8 cellular contexts compared by ENCODE assay signal in the genomic region with DNA sequence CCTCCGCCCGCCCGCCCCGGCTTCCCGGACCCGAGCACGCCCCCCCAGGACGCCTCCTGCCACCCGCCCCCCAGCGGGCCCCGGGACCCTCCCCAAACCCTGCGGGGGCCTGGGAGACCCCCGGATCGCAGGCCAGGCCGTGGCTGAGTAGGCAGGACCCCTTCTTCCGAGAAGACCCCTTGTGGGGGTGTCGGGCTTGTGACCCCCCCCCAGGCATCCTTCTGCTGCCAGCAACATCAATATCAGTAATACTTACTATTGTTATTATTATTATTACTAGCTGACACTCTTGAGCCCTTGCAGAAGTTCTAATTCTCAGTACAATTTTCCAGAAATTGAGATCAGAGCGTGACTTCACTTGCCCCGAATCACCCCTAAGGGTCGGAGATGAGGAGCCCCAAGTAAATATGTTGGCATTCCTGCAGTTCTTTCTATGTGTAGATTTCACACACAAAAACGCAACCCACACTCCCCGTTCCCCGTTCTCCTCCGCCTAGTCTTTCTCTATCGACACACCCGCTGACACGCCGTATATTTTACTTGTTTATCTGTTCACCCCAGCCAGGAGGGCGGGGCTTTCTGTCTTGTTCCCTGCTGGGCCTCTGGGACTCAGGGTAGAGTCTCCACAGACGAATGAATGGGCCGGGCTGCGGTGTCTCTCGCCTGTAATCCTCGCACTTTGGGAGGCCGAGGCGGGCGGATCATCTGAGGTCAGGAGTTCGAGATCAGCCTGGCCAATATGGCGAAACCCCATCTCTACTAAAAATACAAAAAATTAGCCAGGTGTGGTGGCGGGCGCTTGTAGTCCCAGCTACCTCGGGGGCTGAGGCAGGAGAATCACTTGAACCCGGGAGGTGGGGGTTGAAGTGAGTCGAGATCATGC. TPM values are rescaled to one million over a fixed set of nuclear protein-coding genes. Genes with fewer than 3 reads are reported as not detected.
DNase-seq lines count a peak whose midpoint lies in the region; TF ChIP-seq lines count a peak whose summit lies in the region.

No MANE protein-coding gene starts in this region.

- no peaks in the 10 kb centered on the region for H3K27me3 ChIP-seq in AG04450 (ENCODE audit: control insufficient read depth, insufficient read depth, low read length)
- peaks cover 54% of the 10 kb centered on the region for H3K27me3 ChIP-seq in HUES6 (ENCODE audit: control insufficient read depth, insufficient read depth, low read length)
- peaks cover 6% of the 10 kb centered on the region for H3K27me3 ChIP-seq in osteoblast (ENCODE audit: insufficient read depth, low read length)
- H3K27me3 ChIP-seq in uterus = no peaks in the 10 kb centered on the region

- peak overlapping the region; percentile 40 for H3K4me3 ChIP-seq in AG04450 (ENCODE audit: low read depth, low read length)
- peak overlapping the region; percentile 59 for H3K4me3 ChIP-seq in HUES6 (ENCODE audit: low read depth, low read length)
- H3K4me3 ChIP-seq in OCI-LY7 (ENCODE audit: low read depth, low read length, poor library complexity, severe bottlenecking) = peak overlapping the region; percentile 47
- peak overlapping the region; percentile 47 for H3K4me3 ChIP-seq in fibroblast of villous mesenchyme (ENCODE audit: low read depth, low read length)
- H3K4me3 ChIP-seq in osteoblast (ENCODE audit: insufficient read depth, low read length) = peak overlapping the region; percentile 38
- H3K4me3 ChIP-seq in uterus = peak overlapping the region; percentile 31 to 62

- BruUV-seq in OCI-LY7 (replicated peaks; lab: Mats Ljungman, UMichigan) = no TSS peak

- DNase-seq in AG04450 (ENCODE audit: low read depth, low spot score) (peak; percentile 23), OCI-LY7 (ENCODE audit: low spot score) (peak; percentile 46), fibroblast of villous mesenchyme (ENCODE audit: low read depth) (peak; percentile 93), osteoblast (ENCODE audit: insufficient read length, low spot score, missing footprints) (peak; percentile 96), uterus (peak; percentile 91 to 98), NCI-H1105 (lab: John Stamatoyannopoulos, UW) (no peak)
- DNase-seq in activated T-helper 9 cell treated with anti-CD3 and anti-CD28 coated beads, Interleukin-2, amount 50 U/mL, for 16 hours (ENCODE audit: low read depth) = peak; percentile 46

- H4K20me1 ChIP-seq in OCI-LY7 (ENCODE audit: insufficient read depth, low read length) = no peaks in the 10 kb centered on the region
- no peaks in the 10 kb centered on the region for H4K20me1 ChIP-seq in osteoblast (ENCODE audit: insufficient read depth, low read length)

- no peaks in the 10 kb centered on the region for H3K9me2 ChIP-seq in OCI-LY7 (ENCODE audit: insufficient read depth, low read length)

- intact Hi-C loops in OCI-LY7 (cut with micrococcal nuclease; ENCODE audit: unreplicated experiment) = no loop called here
- intact Hi-C loops in uterus (cut with DNase I; ENCODE audit: low total_unique reads) = no loop called here

- H3K36me3 ChIP-seq in HUES6 (ENCODE audit: control insufficient read depth, insufficient read depth, low read length) = no peaks in the 10 kb centered on the region
- H3K36me3 ChIP-seq in OCI-LY7 (ENCODE audit: insufficient read depth, low read length) = peaks cover 6% of the 10 kb centered on the region
- H3K36me3 ChIP-seq in osteoblast (ENCODE audit: insufficient read depth, low read length) = no peaks in the 10 kb centered on the region
- no peaks in the 10 kb centered on the region for H3K36me3 ChIP-seq in uterus

- peak; percentile 51 to 65 for TF ChIP-seq POLR2A in uterus (IDR thresholded peaks at IDR 0.05)

- CTCF ChIA-PET in AG04450 (lab: Charles Lee) = no interaction called here
- CTCF ChIA-PET in OCI-LY7 (lab: Charles Lee; ENCODE audit: unreplicated experiment) = no interaction called here

- no peaks in the 10 kb centered on the region for H3K79me2 ChIP-seq in OCI-LY7 (ENCODE audit: insufficient read depth, low read depth, low read length)
- no peaks in the 10 kb centered on the region for H3K79me2 ChIP-seq in osteoblast (ENCODE audit: insufficient read depth, low read length)

- TF ChIP-seq CTCF in AG04450 (IDR thresholded peaks at IDR 0.05; ENCODE audit: low read depth, low read length) = no peak
- TF ChIP-seq CTCF in OCI-LY7 (conservative IDR thresholded peaks at IDR 0.05; ENCODE audit: low read length) = no peak
- TF ChIP-seq CTCF in fibroblast of villous mesenchyme (IDR thresholded peaks at IDR 0.05; ENCODE audit: insufficient read depth, low read depth, low read length) = no peak
- no peak for TF ChIP-seq CTCF in osteoblast (IDR thresholded peaks at IDR 0.05; ENCODE audit: extremely low read depth, low read depth, low read length)
- TF ChIP-seq CTCF in uterus (IDR thresholded peaks at IDR 0.05) = no peak

- H3K4me2 ChIP-seq in OCI-LY7 (ENCODE audit: low read length) (peak overlapping the region; percentile 50), osteoblast (ENCODE audit: insufficient read depth, low read length) (peak overlapping the region; percentile 69)

- POLR2A ChIA-PET in AG04450 (lab: Yijun Ruan, JAX) (no interaction called here), OCI-LY7 (lab: Charles Lee) (interaction anchor here (0.6 kb wide), 1 partner anchor 12 kb away, joined by 3 read pairs; no protein-coding TSS in a partner anchor)

- H3K4me1 ChIP-seq in HUES6 (ENCODE audit: control insufficient read depth, insufficient read depth, low read length) (peaks cover 11% of the 10 kb centered on the region), OCI-LY7 (ENCODE audit: insufficient read depth, low read length, poor library complexity, severe bottlenecking) (peaks cover 11% of the 10 kb centered on the region), osteoblast (ENCODE audit: insufficient read depth, low read length) (no peaks in the 10 kb centered on the region), uterus (peaks cover 0 to 5% of the 10 kb centered on the region in 2 donors)

- no peak overlapping the region for H3K27ac ChIP-seq in AG04450 (ENCODE audit: low read depth, low read length)
- H3K27ac ChIP-seq in HUES6 (ENCODE audit: low read depth, low read length) = no peak overlapping the region
- H3K27ac ChIP-seq in OCI-LY7 (ENCODE audit: low read depth, low read length, poor library complexity, severe bottlenecking) = no peak overlapping the region
- no peak overlapping the region for H3K27ac ChIP-seq in osteoblast (ENCODE audit: low read depth, low read length)
- H3K27ac ChIP-seq in uterus = peak overlapping the region; percentile 95 to 99

- H3K9me3 ChIP-seq in AG04450 (ENCODE audit: control insufficient read depth, insufficient read depth, low read length) = peaks cover 4% of the 10 kb centered on the region; the same call in 1 of the 2 replicates
- H3K9me3 ChIP-seq in HUES6 (ENCODE audit: control insufficient read depth, insufficient read depth, low read depth, low read length) = no peaks in the 10 kb centered on the region
- H3K9me3 ChIP-seq in OCI-LY7 (ENCODE audit: low read length) = no peaks in the 10 kb centered on the region
- H3K9me3 ChIP-seq in osteoblast (ENCODE audit: low read depth, low read length) = no peaks in the 10 kb centered on the region
- no peaks in the 10 kb centered on the region for H3K9me3 ChIP-seq in uterus

- no peak overlapping the region for H3K9ac ChIP-seq in HUES6 (ENCODE audit: low read length)

- H2AFZ ChIP-seq in OCI-LY7 (ENCODE audit: low read length) (peak overlapping the region; percentile 53; the same call in 1 of the 2 replicates), osteoblast (ENCODE audit: low read length) (peak overlapping the region; percentile 66)

RNA-seq across cellular contexts. Expression of a gene that starts 14.7 kb away (rescaled TPM):
- 317 and 392 TPM in 2 replicates for polyA plus RNA-seq in AG04450 (2011; rRNA removed)
- polyA minus RNA-seq in AG04450 (2011; rRNA and poly(A)+ RNA removed) = 348 and 444 TPM in 2 replicates
- 424 and 448 TPM in 2 replicates for total RNA-seq in OCI-LY7 (2014; rRNA removed; shearing (Covaris generic))
- total RNA-seq in OCI-LY7 (2022) = 376 and 463 TPM in 2 replicates
- 289 and 301 TPM in 2 replicates for total RNA-seq in fibroblast of villous mesenchyme
- 209 and 211 TPM in 2 replicates for total RNA-seq in osteoblast
- total RNA-seq in uterus = 100 to 1,000 TPM in 3 of 4 donors, 10 to 100 TPM in 1; 86.1 to 644 (median 429) TPM

RNA-seq across cellular contexts. Expression of a gene that starts 18.5 kb away (rescaled TPM):
- polyA plus RNA-seq in AG04450 (2011; rRNA removed) = 0.47 and 0.82 TPM in 2 replicates
- 0.30 and 0.60 TPM in 2 replicates for polyA minus RNA-seq in AG04450 (2011; rRNA and poly(A)+ RNA removed)
- 1.6 and 1.7 TPM in 2 replicates for total RNA-seq in OCI-LY7 (2014; rRNA removed; shearing (Covaris generic))
- total RNA-seq in OCI-LY7 (2022) (1.1 and 1.2 TPM in 2 replicates), fibroblast of villous mesenchyme (0.32 and 1.7 TPM in 2 replicates), osteoblast (2.4 and 5.1 TPM in 2 replicates), uterus (100 to 1,000 TPM in 1 of 4 donors, 10 to 100 TPM in 3; 24.9 to 102 (median 62.3) TPM)

RNA-seq across cellular contexts. Expression of a gene that starts 46.6 kb away (rescaled TPM):
- 8.9 and 17.2 TPM in 2 replicates for polyA plus RNA-seq in AG04450 (2011; rRNA removed)
- 15.2 and 22.2 TPM in 2 replicates for polyA minus RNA-seq in AG04450 (2011; rRNA and poly(A)+ RNA removed)
- total RNA-seq in OCI-LY7 (2014; rRNA removed; shearing (Covaris generic)) = 12.9 and 13.4 TPM in 2 replicates
- total RNA-seq in OCI-LY7 (2022) (10.1 and 14.3 TPM in 2 replicates), fibroblast of villous mesenchyme (80.7 and 87.3 TPM in 2 replicates), osteoblast (73.7 and 74.2 TPM in 2 replicates), uterus (10 to 100 TPM in 3 of 4 donors, 1 to 10 TPM in 1; 8.5 to 71.8 (median 27.7) TPM)

Comparison
In these comparisons a context has a peak if more than half of its experiments do, and no peak if none do; other contexts are left out.
1. H3K27ac ChIP-seq: peak in uterus (2 of 2); none in AG04450 (single experiment), HUES6 (single experiment), OCI-LY7 (single experiment) and osteoblast (single experiment).
2. Peak in every context shown above with its lines, with median percentiles within 50 percentile points of each other: H3K4me3 ChIP-seq.